Comparison of ENCODE assay signal across 31 cellular contexts in the genomic region with DNA sequence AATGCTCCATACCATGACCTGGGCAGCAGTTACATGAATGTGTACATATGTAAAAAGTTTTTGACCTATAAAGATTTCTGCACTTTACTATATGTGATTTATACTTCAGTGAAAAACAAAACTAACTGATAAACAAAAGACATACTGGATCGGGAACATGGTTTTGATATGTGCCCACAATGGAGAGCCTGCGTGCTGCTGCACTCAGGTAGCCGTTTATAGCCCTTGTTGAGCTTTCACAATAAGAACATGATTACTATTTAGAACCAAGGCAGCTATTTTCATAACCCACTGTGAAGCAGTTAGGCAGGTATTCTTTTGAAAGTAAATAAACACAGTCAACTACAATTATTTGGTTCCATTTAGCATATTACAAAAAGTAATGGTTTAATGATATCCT.
"Had no signal": no experiment of that assay in that cellular context is flagged by ENCODE, and none has a peak within 500 bp of the region (broad histone marks: within the 10 kb centered on the region; RNA-seq: fewer than 3 reads in every experiment).

No MANE protein-coding gene starts in this region.

- H3K4me3 ChIP-seq: adrenal gland, body of pancreas, esophagus muscularis mucosa, gastrocnemius medialis, heart left ventricle had no signal

- H3K36me3 ChIP-seq: adrenal gland, esophagus muscularis mucosa, gastrocnemius medialis, heart left ventricle, WERI-Rb-1 had no signal

- H3K9me3 ChIP-seq: adrenal gland, body of pancreas, esophagus muscularis mucosa, gastrocnemius medialis, heart left ventricle had no signal

- H3K4me1 ChIP-seq: adrenal gland, body of pancreas, esophagus muscularis mucosa, foreskin keratinocyte, gastrocnemius medialis had no signal

- ATAC-seq: activated CD4-positive, CD25-positive, alpha-beta regulatory T cell treated with anti-CD3 and anti-CD28 coated beads, Interleukin-2, amount 50 U/mL, for 24 hours; activated CD8-positive, alpha-beta memory T cell treated with anti-CD3 and anti-CD28 coated beads, Interleukin-2, amount 10 ng/mL, durations not matched to agents 7 days and 5 days; activated CD8-positive, alpha-beta T cell treated with anti-CD3 and anti-CD28 coated beads for 36 hours; activated naive CD8-positive, alpha-beta T cell treated with anti-CD3 and anti-CD28 coated beads, Interleukin-2, amount 50 U/mL, for 24 hours; body of pancreas; effector memory CD8-positive, alpha-beta T cell; foreskin keratinocyte; gastrocnemius medialis had no signal

- DNase-seq: activated B cell treated with CpG ODN at 0.5 μM for 24 hours; activated CD4-positive, alpha-beta T cell treated with anti-CD3 and anti-CD28 coated beads for 48 hours; activated CD4-positive, alpha-beta T cell treated with anti-CD3 and anti-CD28 coated beads, Interleukin-2, amount 50 U/mL, for 1 hour; activated CD4-positive, alpha-beta T cell treated with anti-CD3 and anti-CD28 coated beads, Interleukin-2, amount 50 U/mL, for 48 hours; activated CD8-positive, alpha-beta memory T cell treated with anti-CD3 and anti-CD28 coated beads, Interleukin-2, amount 10 ng/mL, durations not matched to agents 7 days and 5 days; activated CD8-positive, alpha-beta memory T cell treated with anti-CD3 and anti-CD28 coated beads, Interleukin-2, amount 50 U/mL, for 4 hours; activated CD8-positive, alpha-beta T cell treated with anti-CD3 and anti-CD28 coated beads for 36 hours; activated effector memory CD4-positive, alpha-beta T cell treated with anti-CD3 and anti-CD28 coated beads, Interleukin-2, amount 50 U/mL, for 16 hours; activated naive CD4-positive, alpha-beta T cell treated with anti-CD3 and anti-CD28 coated beads for 36 hours; activated naive CD8-positive, alpha-beta T cell treated with anti-CD3 and anti-CD28 coated beads for 36 hours; activated naive CD8-positive, alpha-beta T cell treated with anti-CD3 and anti-CD28 coated beads, Interleukin-2, amount 50 U/mL, for 24 hours; activated T-cell treated with anti-CD3 and anti-CD28 coated beads, Interleukin-2, amount 50 U/mL, for 1 hour; activated T-cell treated with anti-CD3 and anti-CD28 coated beads, Interleukin-2, amount 50 U/mL, for 48 hours; adrenal gland; amygdala; aorta; body of pancreas; caudate nucleus; cortex of kidney; dermis blood vessel endothelial cell; effector CD4-positive, alpha-beta T cell; effector memory CD8-positive, alpha-beta T cell; erythroblast; foreskin keratinocyte; gastrocnemius medialis; glutamatergic neuron; T1000; WERI-Rb-1 had no signal

- H3K27me3 ChIP-seq: adrenal gland, body of pancreas, esophagus muscularis mucosa, foreskin keratinocyte, gastrocnemius medialis, heart left ventricle had no signal
